8 cellular contexts compared by ENCODE assay signal in the genomic region with DNA sequence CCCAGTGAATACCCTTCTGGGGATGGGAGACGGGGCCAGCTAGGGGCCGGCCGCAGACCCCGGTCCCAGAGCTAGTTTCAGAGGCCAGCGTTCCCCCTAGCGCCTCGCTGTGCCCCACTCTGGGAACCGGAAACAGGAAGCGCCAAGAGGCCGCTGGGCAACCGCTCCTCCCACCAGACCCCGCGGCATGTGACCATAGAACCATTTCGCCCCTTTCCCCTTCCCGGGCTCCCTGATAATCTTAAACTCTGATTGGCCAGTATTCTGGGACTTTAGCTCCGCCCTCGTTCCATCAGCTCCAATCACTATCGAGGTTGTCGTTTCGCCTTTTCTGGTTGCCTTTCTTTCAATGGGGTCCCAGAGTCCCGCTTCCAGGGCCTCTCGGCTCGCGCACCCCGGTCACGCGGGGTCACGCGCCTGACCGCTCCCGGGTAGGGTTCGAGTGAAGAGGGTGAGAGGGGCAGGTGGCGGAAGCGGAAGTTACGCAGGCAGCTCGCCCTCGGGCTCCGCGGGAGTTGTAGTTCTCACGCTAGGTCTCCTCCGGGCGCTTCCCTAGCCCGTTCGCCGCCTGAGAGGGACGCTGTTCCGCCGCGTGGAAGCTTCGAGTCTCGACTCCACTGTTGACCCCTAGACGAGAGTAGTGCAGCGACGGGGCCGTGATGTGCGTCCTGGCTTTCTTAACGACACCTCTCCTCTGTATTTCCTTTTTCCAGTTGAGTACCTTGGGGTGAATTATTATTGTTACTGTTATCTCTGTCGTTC.
DNase-seq lines count a peak whose midpoint lies in the region; ATAC-seq lines count a peak whose summit lies in the region.

A gene (minus strand): TSS at position 121 of the 762 bp plus-strand sequence. CDS start 3,241 bp downstream, outside the sequence.

- H3K9me3 Mint-ChIP-seq in central memory CD8-positive, alpha-beta T cell = peaks cover 5% of the 10 kb centered on the region

- H3K27ac Mint-ChIP-seq in central memory CD8-positive, alpha-beta T cell (ENCODE audit: low read depth) = peak within 1 kb of the TSS; percentile 91

- peaks cover 77% of the 10 kb centered on the region for H3K4me1 Mint-ChIP-seq in central memory CD8-positive, alpha-beta T cell

- DNase-seq in AML-193 (lab: John Stamatoyannopoulos, UW) (peak; percentile 98 to 100), NCI-H446 (lab: John Stamatoyannopoulos, UW) (peak; percentile 96 to 97), iris pigment epithelial cell (ENCODE audit: low read depth) (peak; percentile 94)
- peak; percentile 69 for DNase-seq in activated CD4-positive, CD25-positive, alpha-beta regulatory T cell treated with anti-CD3 and anti-CD28 coated beads, Interleukin-2, amount 50 U/mL, for 16 hours (ENCODE audit: low read depth, low spot score)
- peak; percentile 79 to 82 for DNase-seq in central memory CD8-positive, alpha-beta T cell (ENCODE audit: low spot score in 2 of 2)
- peak; percentile 89 for DNase-seq in stimulated activated CD4-positive, alpha-beta T cell treated with anti-CD3 and anti-CD28 coated beads, Interleukin-12 subunit alpha, Interleukin-12 subunit beta, amount 100 ng/mL, for 24 hours (ENCODE audit: low read depth in 2 of 2)

- H3K36me3 Mint-ChIP-seq in central memory CD8-positive, alpha-beta T cell (ENCODE audit: insufficient read depth) = peaks cover 23% of the 10 kb centered on the region

- H3K27me3 Mint-ChIP-seq in central memory CD8-positive, alpha-beta T cell = no peaks in the 10 kb centered on the region

- peak within 1 kb of the TSS; percentile 95 for H3K4me3 Mint-ChIP-seq in central memory CD8-positive, alpha-beta T cell

- ATAC-seq in GM19035 (IDR thresholded peaks at IDR 0.05; ENCODE audit: unreplicated experiment) (peak; percentile 87), HG03354 (IDR thresholded peaks at IDR 0.05; ENCODE audit: poor library complexity, severe bottlenecking, unreplicated experiment) (peak; percentile 88)
- peak; percentile 77 for ATAC-seq in central memory CD8-positive, alpha-beta T cell (replicated peaks; ENCODE audit: extremely low read depth, poor library complexity, severe bottlenecking)

Comparison
In these comparisons a context has a peak if more than half of its experiments do, and no peak if none do; other contexts are left out.
1. Peak in every context shown above with its lines: DNase-seq and ATAC-seq.